Comparison of ENCODE assay signal across 10 cellular contexts in the genomic region with DNA sequence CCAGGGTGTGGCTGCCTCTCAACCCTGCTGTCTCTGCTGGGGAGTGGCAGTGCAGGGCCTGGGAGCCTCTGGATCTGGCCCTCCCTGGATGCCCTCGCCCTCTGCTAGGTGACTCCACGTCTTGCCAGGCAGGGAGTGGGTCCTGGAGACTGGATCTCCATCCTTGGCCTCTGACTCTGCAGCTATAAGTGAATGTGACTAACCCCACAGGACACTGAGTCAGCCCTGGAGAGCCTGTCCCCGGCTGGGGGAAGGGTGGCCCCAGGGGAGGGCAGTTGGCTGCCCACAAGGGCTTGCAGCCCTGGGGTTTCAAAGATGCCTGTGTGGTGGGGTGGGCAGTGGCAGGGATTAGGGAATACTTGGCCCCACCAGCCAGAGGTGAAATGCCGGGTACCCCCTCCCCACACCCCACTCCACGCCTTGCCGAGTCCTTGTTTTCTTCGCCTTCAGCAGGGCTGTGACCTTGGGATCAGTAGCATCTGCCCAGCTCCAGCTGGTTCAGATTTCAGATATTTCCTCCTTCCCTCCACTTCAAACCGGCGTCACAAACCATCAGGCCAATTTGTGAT. TPM values are rescaled to one million over a fixed set of nuclear protein-coding genes. Genes with fewer than 3 reads are reported as not detected.
DNase-seq lines count a peak whose midpoint lies in the region; ATAC-seq and TF ChIP-seq lines count a peak whose summit lies in the region.
"Had no signal": no experiment of that assay in that cellular context is flagged by ENCODE, and none has a peak within 500 bp of the region (broad histone marks: within the 10 kb centered on the region; RNA-seq: fewer than 3 reads in every experiment).

No MANE protein-coding gene starts in this region.

- peaks cover 45% of the 10 kb centered on the region for H3K4me1 Mint-ChIP-seq in endodermal cell

- no peak overlapping the region for H3K4me3 Mint-ChIP-seq in endodermal cell

- H3K27ac Mint-ChIP-seq in endodermal cell, result peak overlapping the region; percentile 56
- H3K27ac Mint-ChIP-seq: activated T-helper 2 cell treated with anti-CD3 and anti-CD28 coated beads, Interferon-gamma antibody, Interleukin-2, Interleukin-4, amounts not matched to agents 10 μg/mL and 5 μg/mL and 100 μg/mL, durations not matched to agents 14 hours and 24 hours and 36 hours had no signal

- no peak overlapping the region for H3K9ac ChIP-seq in endodermal cell (ENCODE audit: extremely low read depth, low read length, poor library complexity, severe bottlenecking)
- H3K9ac ChIP-seq: parathyroid adenoma had no signal

- intact Hi-C loops in posterior vena cava (cut with DNase I), result no loop called here

- DNase-seq in GM03348 (ENCODE audit: low spot score) (peak; percentile 76), MV-4-11 (lab: John Stamatoyannopoulos, UW) (peak; percentile 21), endodermal cell (peak; percentile 71), posterior vena cava (ENCODE audit: low spot score) (peak; percentile 69), NCI-H2196 (lab: John Stamatoyannopoulos, UW; ENCODE audit: unreplicated experiment) (no peak), tibial nerve (ENCODE audit: low spot score in 2 of 2) (no peak)
- DNase-seq: KG1 had no signal

- H3K27me3 ChIP-seq in endodermal cell (ENCODE audit: control insufficient read depth, insufficient read depth, low read length, poor library complexity, severe bottlenecking) (no peaks in the 10 kb centered on the region), tibial nerve (no peaks in the 10 kb centered on the region)

- ATAC-seq in HG03565 (IDR thresholded peaks at IDR 0.05; ENCODE audit: unreplicated experiment), result no peak

- WGBS in endodermal cell (ENCODE audit: insufficient coverage in 1 of 2, insufficient read length in 1 of 2), 2 experiments, result 52 to 67% methylated on average over 3 to 9 of the region's 9 CpGs
- 45 to 47% methylated on average over 7 to 9 of the region's 9 CpGs for WGBS in tibial nerve, 2 donors

- H3K4me1 ChIP-seq in endodermal cell (ENCODE audit: control insufficient read depth, insufficient read depth, low read length) (peaks cover 21% of the 10 kb centered on the region), tibial nerve (no peaks in the 10 kb centered on the region)
- H3K4me1 ChIP-seq: parathyroid adenoma had no signal

- H3K27ac ChIP-seq in endodermal cell (ENCODE audit: low read depth, low read length) (no peak overlapping the region), tibial nerve (no peak overlapping the region)
- H3K27ac ChIP-seq: parathyroid adenoma had no signal

- TF ChIP-seq POLR2A in tibial nerve (IDR thresholded peaks at IDR 0.05), result no peak

- no peaks in the 10 kb centered on the region for H3K9me3 Mint-ChIP-seq in endodermal cell
- H3K9me3 Mint-ChIP-seq: activated T-helper 2 cell treated with anti-CD3 and anti-CD28 coated beads, Interferon-gamma antibody, Interleukin-2, Interleukin-4, amounts not matched to agents 10 μg/mL and 5 μg/mL and 100 μg/mL, durations not matched to agents 14 hours and 24 hours and 36 hours had no signal

- no peaks in the 10 kb centered on the region for H3K36me3 ChIP-seq in endodermal cell (ENCODE audit: control insufficient read depth, insufficient read depth, low read length)
- no peaks in the 10 kb centered on the region for H3K36me3 ChIP-seq in tibial nerve

- no peak for TF ChIP-seq EP300 in tibial nerve (IDR thresholded peaks at IDR 0.05)

- H3K27me3 Mint-ChIP-seq in endodermal cell (ENCODE audit: insufficient read depth), result no peaks in the 10 kb centered on the region

- no peaks in the 10 kb centered on the region for H3K9me3 ChIP-seq in endodermal cell (ENCODE audit: control insufficient read depth, low read length)
- no peaks in the 10 kb centered on the region for H3K9me3 ChIP-seq in tibial nerve

- no peaks in the 10 kb centered on the region for H3K36me3 Mint-ChIP-seq in endodermal cell (ENCODE audit: low read depth)

- TF ChIP-seq CTCF in endodermal cell (conservative IDR thresholded peaks at IDR 0.05), result no peak
- no peak for TF ChIP-seq CTCF in tibial nerve (IDR thresholded peaks at IDR 0.05)

- no peak overlapping the region for H3K4me3 ChIP-seq in endodermal cell (ENCODE audit: low read length)
- no peak overlapping the region for H3K4me3 ChIP-seq in tibial nerve

RNA-seq across cellular contexts. Expression of gene MYBPH, which starts 1.9 kb away (rescaled TPM):
- total RNA-seq in endodermal cell, result not detected
- polyA plus RNA-seq in endodermal cell (2013, experiment 1 of 2), result not detected
- not detected for polyA plus RNA-seq in endodermal cell (2013, experiment 2 of 2)
- not detected for total RNA-seq in posterior vena cava
- not detected for total RNA-seq in tibial nerve
- total RNA-seq: activated T-helper 2 cell treated with anti-CD3 and anti-CD28 coated beads, Interferon-gamma antibody, Interleukin-2, Interleukin-4, amounts not matched to agents 10 μg/mL and 5 μg/mL and 100 μg/mL, durations not matched to agents 14 hours and 24 hours and 36 hours had no signal

RNA-seq across cellular contexts. Expression of gene CHI3L1, which starts 8.9 kb away (rescaled TPM):
- total RNA-seq in endodermal cell (1 to 10 TPM in 1 of 2 donors, under 1 TPM in 1; 0.18 to 1.1 TPM), posterior vena cava (10 to 100 TPM; 26.7 to 30.3 TPM), tibial nerve (100 to 1,000 TPM in 1 of 4 donors, 10 to 100 TPM in 1, 1 to 10 TPM in 1, not detected in 1; 5.0 to 150 (median 18.8) TPM)
- 0.71 TPM for polyA plus RNA-seq in endodermal cell (2013, experiment 1 of 2)
- polyA plus RNA-seq in endodermal cell (2013, experiment 2 of 2), result 1.3 TPM
- total RNA-seq: activated T-helper 2 cell treated with anti-CD3 and anti-CD28 coated beads, Interferon-gamma antibody, Interleukin-2, Interleukin-4, amounts not matched to agents 10 μg/mL and 5 μg/mL and 100 μg/mL, durations not matched to agents 14 hours and 24 hours and 36 hours had no signal

RNA-seq across cellular contexts. Expression of gene ADORA1, which starts 50.0 kb away (rescaled TPM):
- total RNA-seq in endodermal cell (1 to 10 TPM; 2.0 to 2.1 TPM), posterior vena cava (1 to 10 TPM in 1 of 2 donors, under 1 TPM in 1; 0.32 to 1.3 TPM), tibial nerve (1 to 10 TPM in 2 of 4 donors, under 1 TPM in 2; 0.30 to 2.2 (median 0.96) TPM)
- 4.3 TPM for polyA plus RNA-seq in endodermal cell (2013, experiment 1 of 2)
- polyA plus RNA-seq in endodermal cell (2013, experiment 2 of 2), result 4.1 TPM
- total RNA-seq: activated T-helper 2 cell treated with anti-CD3 and anti-CD28 coated beads, Interferon-gamma antibody, Interleukin-2, Interleukin-4, amounts not matched to agents 10 μg/mL and 5 μg/mL and 100 μg/mL, durations not matched to agents 14 hours and 24 hours and 36 hours had no signal

RNA-seq across cellular contexts. Expression of gene CHIT1, which starts 51.9 kb away (rescaled TPM):
- total RNA-seq in endodermal cell (under 1 TPM in 1 of 2 donors, not detected in 1; 0.07 TPM), posterior vena cava (under 1 TPM; 0.14 to 0.33 TPM), tibial nerve (under 1 TPM in 2 of 4 donors, not detected in 2; 0.39 to 0.42 TPM)
- polyA plus RNA-seq in endodermal cell (2013, experiment 1 of 2), result not detected
- not detected for polyA plus RNA-seq in endodermal cell (2013, experiment 2 of 2)

Comparison
In these comparisons a context has a peak if more than half of its experiments do, and no peak if none do; other contexts are left out.
1. DNase-seq: peak in GM03348 (single experiment), MV-4-11 (single experiment), endodermal cell (single experiment) and posterior vena cava (single experiment); none in NCI-H2196 (single experiment) and tibial nerve (0 of 2).